In genomic region chr14:93110856-93111419, GRCh38 we compare ENCODE assay signal across 28 cellular contexts.
"Had no signal": no experiment of that assay in that cellular context is flagged by ENCODE, and none has a peak within 500 bp of the region (broad histone marks: within the 10 kb centered on the region; RNA-seq: fewer than 3 reads in every experiment).

No MANE protein-coding gene starts in this region.

- FAIRE-seq: astrocyte, kidney had no signal

- H3K9ac ChIP-seq: parathyroid adenoma had no signal

- DNase-seq: activated CD4-positive, alpha-beta T cell treated with anti-CD3 and anti-CD28 coated beads for 4 hours; activated CD4-positive, alpha-beta T cell treated with anti-CD3 and anti-CD28 coated beads, Interleukin-2, amount 50 U/mL, for 4 hours; activated effector memory CD4-positive, alpha-beta T cell treated with anti-CD3 and anti-CD28 coated beads, Interleukin-2, amount 50 U/mL, for 16 hours; activated naive CD4-positive, alpha-beta T cell treated with anti-CD3 and anti-CD28 coated beads, Interleukin-2, amount 50 U/mL, for 16 hours; amniotic stem cell; brain microvascular endothelial cell; effector memory CD8-positive, alpha-beta T cell; erythroblast; gastrocnemius medialis; glutamatergic neuron; hypothalamus; immature natural killer cell; kidney; left colon; mammary epithelial cell; naive B cell; nephron progenitor cell; right cardiac atrium; stimulated activated CD4-positive, alpha-beta T cell treated with anti-CD3 and anti-CD28 coated beads, Interleukin-4, amount 100 ng/mL, for 1 hour; T-helper 1 cell; upper lobe of left lung had no signal

- H3K36me3 Mint-ChIP-seq: immature natural killer cell, mesothelial cell of epicardium, naive B cell had no signal

- H3K27ac Mint-ChIP-seq: mesothelial cell of epicardium; naive B cell; nephron progenitor cell; stimulated activated naive CD8-positive, alpha-beta T cell treated with anti-CD3 and anti-CD28 coated beads, Interleukin-15, Interleukin-2, amounts not matched to agents 100 ng/mL and 50 ng/mL, for 24 hours had no signal

- H3K27me3 Mint-ChIP-seq: effector memory CD8-positive, alpha-beta T cell; naive B cell; stimulated activated naive CD8-positive, alpha-beta T cell treated with anti-CD3 and anti-CD28 coated beads, Interleukin-15, Interleukin-2, amounts not matched to agents 100 ng/mL and 50 ng/mL, for 24 hours had no signal

- H3K36me3 ChIP-seq: brain microvascular endothelial cell, gastrocnemius medialis, thoracic aorta, upper lobe of left lung had no signal

- H3K4me3 Mint-ChIP-seq: effector memory CD8-positive, alpha-beta T cell; immature natural killer cell; mesothelial cell of epicardium; nephron progenitor cell; stimulated activated naive CD8-positive, alpha-beta T cell treated with anti-CD3 and anti-CD28 coated beads, Interleukin-15, Interleukin-2, amounts not matched to agents 100 ng/mL and 50 ng/mL, for 24 hours; T-helper 2 cell treated with Interferon-gamma antibody and Interleukin-4, amounts not matched to agents 5 μg/mL and 100 μg/mL, for 36 hours had no signal

- H3K4me3 ChIP-seq: coronary artery, gastrocnemius medialis, thoracic aorta, upper lobe of left lung had no signal

- H3K27ac ChIP-seq: brain microvascular endothelial cell, coronary artery, gastrocnemius medialis, parathyroid adenoma, thoracic aorta had no signal

- H3K27me3 ChIP-seq: brain microvascular endothelial cell, gastrocnemius medialis, upper lobe of left lung had no signal

- H2AFZ ChIP-seq: parathyroid adenoma had no signal

- ATAC-seq: effector memory CD8-positive, alpha-beta T cell; gastrocnemius medialis; left colon; right cardiac atrium had no signal

- H3K9me3 ChIP-seq: gastrocnemius medialis, thoracic aorta, upper lobe of left lung had no signal

- H3K9me3 Mint-ChIP-seq: effector memory CD8-positive, alpha-beta T cell; immature natural killer cell; mesothelial cell of epicardium; naive B cell; nephron progenitor cell; stimulated activated naive CD8-positive, alpha-beta T cell treated with anti-CD3 and anti-CD28 coated beads, Interleukin-15, Interleukin-2, amounts not matched to agents 100 ng/mL and 50 ng/mL, for 24 hours; T-helper 2 cell treated with Interferon-gamma antibody and Interleukin-4, amounts not matched to agents 5 μg/mL and 100 μg/mL, for 36 hours had no signal
